10 cellular contexts compared by ENCODE assay signal in the genomic region with DNA sequence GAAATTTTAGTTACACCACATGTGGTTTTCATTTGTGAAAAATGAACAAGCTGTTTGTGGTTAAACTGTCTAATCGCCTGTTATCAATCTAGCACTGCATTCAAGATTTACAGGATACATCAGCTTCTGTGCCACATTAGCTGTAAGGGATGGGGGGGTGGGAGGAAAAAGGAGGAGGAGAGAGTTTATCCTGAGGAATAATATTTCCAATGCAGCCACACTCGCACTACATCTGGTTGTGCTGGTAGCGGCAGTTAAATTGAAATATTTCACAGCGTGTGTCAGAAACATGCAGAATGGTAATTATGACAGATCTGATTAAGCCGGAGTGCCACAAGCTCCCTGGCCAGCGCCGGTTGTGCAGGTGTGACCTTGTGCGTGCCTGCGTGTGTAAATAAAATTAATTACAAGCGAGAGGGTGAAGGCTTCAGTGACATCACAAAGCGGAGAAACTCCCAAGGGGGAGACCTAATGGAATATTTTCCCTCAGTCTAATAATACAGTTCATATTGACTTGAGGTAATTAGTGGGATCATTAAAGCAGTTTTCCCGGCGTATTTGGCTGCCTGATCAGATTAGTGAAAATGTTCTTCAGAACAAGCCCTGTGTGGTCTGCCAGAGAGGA. TPM values are rescaled to one million over a fixed set of nuclear protein-coding genes. Genes with fewer than 3 reads are reported as not detected.
DNase-seq lines count a peak whose midpoint lies in the region; ATAC-seq and TF ChIP-seq lines count a peak whose summit lies in the region.
"Had no signal": no experiment of that assay in that cellular context is flagged by ENCODE, and none has a peak within 500 bp of the region (broad histone marks: within the 10 kb centered on the region; RNA-seq: fewer than 3 reads in every experiment).

No MANE protein-coding gene starts in this region.

- intact Hi-C loops in left ventricle myocardium inferior (cut with micrococcal nuclease), result no loop called here

- peak; percentile 92 for DNase-seq in Jurkat, Clone E6-1 (ENCODE audit: low read depth, low spot score)
- DNase-seq in NCI-H1930 (lab: John Stamatoyannopoulos, UW) (peak; percentile 87 to 94), WERI-Rb-1 (peak; percentile 18), foreskin melanocyte (no peak), left ventricle myocardium inferior (no peak)
- DNase-seq: mesendoderm, right lobe of liver had no signal

- H3F3A ChIP-seq in neural cell (ENCODE audit: insufficient read depth, low read length, poor library complexity, severe bottlenecking), result no peaks in the 10 kb centered on the region

- H2AFZ ChIP-seq in neural cell (ENCODE audit: low read depth, low read length), result no peak overlapping the region

- H4K20me1 ChIP-seq in neural cell (ENCODE audit: insufficient read depth), result no peaks in the 10 kb centered on the region

- no peaks in the 10 kb centered on the region for H3K9me2 ChIP-seq in neural cell (ENCODE audit: insufficient read depth, low read length)

- no peaks in the 10 kb centered on the region for H3K79me2 ChIP-seq in neural cell (replicated peaks; ENCODE audit: insufficient read depth, low read length)

- H3K9ac ChIP-seq in neural cell (ENCODE audit: low read length), result peak overlapping the region; percentile 3

- H3K4me3 ChIP-seq in Jurkat, Clone E6-1 (ENCODE audit: low read length), result peak overlapping the region; percentile 38
- H3K4me3 ChIP-seq in WERI-Rb-1 (ENCODE audit: low read depth, low read length) (peak overlapping the region; percentile 58), neural cell (ENCODE audit: low read length) (peak overlapping the region; percentile 28), left ventricle myocardium inferior (no peak overlapping the region)
- H3K4me3 ChIP-seq: right lobe of liver had no signal

- H3K9me3 ChIP-seq in WERI-Rb-1 (ENCODE audit: severe bottlenecking) (no peaks in the 10 kb centered on the region), neural cell (ENCODE audit: low read length) (no peaks in the 10 kb centered on the region), left ventricle myocardium inferior (replicated peaks) (no peaks in the 10 kb centered on the region)
- H3K9me3 ChIP-seq: right lobe of liver had no signal

- no peaks in the 10 kb centered on the region for H3K27me3 ChIP-seq in WERI-Rb-1 (ENCODE audit: insufficient read depth, low read depth, severe bottlenecking)
- no peaks in the 10 kb centered on the region for H3K27me3 ChIP-seq in neural cell (ENCODE audit: insufficient read depth, low read depth, low read length)
- no peaks in the 10 kb centered on the region for H3K27me3 ChIP-seq in left ventricle myocardium inferior (ENCODE audit: low read depth)
- H3K27me3 ChIP-seq: right lobe of liver had no signal

- H3K4me2 ChIP-seq in neural cell (ENCODE audit: low read length), result peak overlapping the region; percentile 22

- H3K27ac ChIP-seq in WERI-Rb-1 (no peak overlapping the region), neural cell (ENCODE audit: low read length) (peak overlapping the region; percentile 15), left ventricle myocardium inferior (replicated peaks) (no peak overlapping the region)
- H3K27ac ChIP-seq: right lobe of liver had no signal

- H3K4me1 ChIP-seq in left ventricle myocardium inferior, result no peaks in the 10 kb centered on the region
- H3K4me1 ChIP-seq: right lobe of liver had no signal

- TF ChIP-seq CTCF in WERI-Rb-1 (IDR thresholded peaks at IDR 0.05; ENCODE audit: low read depth, low read length) (no peak), neural cell (IDR thresholded peaks at IDR 0.05; ENCODE audit: poor library complexity, severe bottlenecking) (no peak), left ventricle myocardium inferior (IDR thresholded peaks at IDR 0.05; ENCODE audit: borderline replicate concordance) (no peak)

- H3K36me3 ChIP-seq in WERI-Rb-1 (no peaks in the 10 kb centered on the region), neural cell (ENCODE audit: insufficient read depth, low read length) (no peaks in the 10 kb centered on the region), left ventricle myocardium inferior (peaks cover 40% of the 10 kb centered on the region)
- H3K36me3 ChIP-seq: right lobe of liver had no signal

- no peak for ATAC-seq in GM19023 (IDR thresholded peaks at IDR 0.05; ENCODE audit: unreplicated experiment)
- ATAC-seq: right lobe of liver, Right ventricle myocardium inferior had no signal

- no peak for TF ChIP-seq EP300 in neural cell (conservative IDR thresholded peaks at IDR 0.05; ENCODE audit: poor library complexity, severe bottlenecking)

- TF ChIP-seq RAD21 in neural cell (conservative IDR thresholded peaks at IDR 0.05), result no peak

TF ChIP-seq in neural cell, 6 proteins besides CTCF, POLR2A, EP300 and RAD21:
- TF ChIP-seq TAF1 (IDR thresholded peaks at IDR 0.05; ENCODE audit: low read depth), result no peak
- TF ChIP-seq, protein P1, sequence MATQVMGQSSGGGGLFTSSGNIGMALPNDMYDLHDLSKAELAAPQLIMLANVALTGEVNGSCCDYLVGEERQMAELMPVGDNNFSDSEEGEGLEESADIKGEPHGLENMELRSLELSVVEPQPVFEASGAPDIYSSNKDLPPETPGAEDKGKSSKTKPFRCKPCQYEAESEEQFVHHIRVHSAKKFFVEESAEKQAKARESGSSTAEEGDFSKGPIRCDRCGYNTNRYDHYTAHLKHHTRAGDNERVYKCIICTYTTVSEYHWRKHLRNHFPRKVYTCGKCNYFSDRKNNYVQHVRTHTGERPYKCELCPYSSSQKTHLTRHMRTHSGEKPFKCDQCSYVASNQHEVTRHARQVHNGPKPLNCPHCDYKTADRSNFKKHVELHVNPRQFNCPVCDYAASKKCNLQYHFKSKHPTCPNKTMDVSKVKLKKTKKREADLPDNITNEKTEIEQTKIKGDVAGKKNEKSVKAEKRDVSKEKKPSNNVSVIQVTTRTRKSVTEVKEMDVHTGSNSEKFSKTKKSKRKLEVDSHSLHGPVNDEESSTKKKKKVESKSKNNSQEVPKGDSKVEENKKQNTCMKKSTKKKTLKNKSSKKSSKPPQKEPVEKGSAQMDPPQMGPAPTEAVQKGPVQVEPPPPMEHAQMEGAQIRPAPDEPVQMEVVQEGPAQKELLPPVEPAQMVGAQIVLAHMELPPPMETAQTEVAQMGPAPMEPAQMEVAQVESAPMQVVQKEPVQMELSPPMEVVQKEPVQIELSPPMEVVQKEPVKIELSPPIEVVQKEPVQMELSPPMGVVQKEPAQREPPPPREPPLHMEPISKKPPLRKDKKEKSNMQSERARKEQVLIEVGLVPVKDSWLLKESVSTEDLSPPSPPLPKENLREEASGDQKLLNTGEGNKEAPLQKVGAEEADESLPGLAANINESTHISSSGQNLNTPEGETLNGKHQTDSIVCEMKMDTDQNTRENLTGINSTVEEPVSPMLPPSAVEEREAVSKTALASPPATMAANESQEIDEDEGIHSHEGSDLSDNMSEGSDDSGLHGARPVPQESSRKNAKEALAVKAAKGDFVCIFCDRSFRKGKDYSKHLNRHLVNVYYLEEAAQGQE (IDR thresholded peaks at IDR 0.05; ENCODE audit: borderline replicate concordance), result no peak
- no peak for TF ChIP-seq EZH2 (IDR thresholded peaks at IDR 0.05; ENCODE audit: borderline replicate concordance, insufficient read depth, low read length, poor library complexity, severe bottlenecking)
- no peak for TF ChIP-seq MXI1 (conservative IDR thresholded peaks at IDR 0.05; ENCODE audit: poor library complexity, severe bottlenecking)
- TF ChIP-seq POLR2AphosphoS5 (IDR thresholded peaks at IDR 0.05), result no peak
- TF ChIP-seq SMC3 (conservative IDR thresholded peaks at IDR 0.05; ENCODE audit: poor library complexity), result no peak

RNA-seq across cellular contexts. Expression of a gene that starts 55.5 kb away (rescaled TPM):
- polyA plus RNA-seq in Jurkat, Clone E6-1 (2012; ENCODE audit: insufficient read depth, insufficient read length), result 87.9 TPM
- polyA plus RNA-seq in neural cell, result 16.0 and 16.9 TPM in 2 replicates
- 32.6 and 42.0 TPM in 2 replicates for polyA minus RNA-seq in neural cell
- 44.3 TPM for total RNA-seq in left ventricle myocardium inferior

Comparison
In these comparisons a context has a peak if more than half of its experiments do, and no peak if none do; other contexts are left out.
1. DNase-seq: peak in Jurkat, Clone E6-1 (single experiment), NCI-H1930 (2 of 2) and WERI-Rb-1 (single experiment); none in foreskin melanocyte (single experiment) and left ventricle myocardium inferior (single experiment).